ENCODE assay signal across 18 cellular contexts in the genomic region with DNA sequence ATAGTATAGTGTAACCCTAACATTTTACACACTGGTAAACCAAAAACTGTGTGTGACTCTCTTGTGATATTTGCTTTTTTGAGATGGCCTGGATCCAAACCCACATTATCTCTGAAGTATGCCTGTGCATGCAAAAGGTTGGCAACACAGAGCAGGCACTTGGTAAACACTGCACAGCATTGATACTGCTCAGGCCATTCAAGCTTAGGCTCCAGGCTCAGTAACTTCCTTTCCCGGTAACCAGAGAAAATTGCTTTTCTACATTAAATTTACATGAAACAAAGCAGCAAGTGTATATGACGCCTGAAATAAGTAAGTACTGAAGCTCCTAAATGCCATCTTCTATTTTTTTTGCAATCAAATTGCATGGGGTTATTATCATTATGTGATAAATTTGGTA.
"Had no signal": no experiment of that assay in that cellular context is flagged by ENCODE, and none has a peak within 500 bp of the region (broad histone marks: within the 10 kb centered on the region; RNA-seq: fewer than 3 reads in every experiment).

No MANE protein-coding gene starts in this region.

- H3K4me1 ChIP-seq: esophagus muscularis mucosa, thyroid gland had no signal

- H3K9me3 ChIP-seq: esophagus muscularis mucosa, mucosa of descending colon, ovary, thyroid gland had no signal

- H3K4me3 ChIP-seq: dorsolateral prefrontal cortex, esophagus muscularis mucosa, hepatocyte, mucosa of descending colon, ovary, thyroid gland had no signal

- ATAC-seq: activated CD8-positive, alpha-beta T cell treated with anti-CD3 and anti-CD28 coated beads, Interleukin-2, amount 10 ng/mL, durations not matched to agents 7 days and 5 days; activated T-cell treated with anti-CD3 and anti-CD28 coated beads, Interleukin-2, amount 50 U/mL, for 72 hours; left lobe of liver; mucosa of descending colon; naive thymus-derived CD4-positive, alpha-beta T cell; stimulated activated memory B cell treated with anti-CD40 and anti-IgM and Interleukin-4, amounts not matched to agents 10 μg/mL and 1 μg/mL and 100 μg/mL, for 72 hours had no signal

- H3K27ac ChIP-seq: dorsolateral prefrontal cortex, esophagus muscularis mucosa, hepatocyte, ovary, thyroid gland had no signal

- H3K36me3 ChIP-seq: esophagus muscularis mucosa, ovary, thyroid gland had no signal

- DNase-seq: activated CD4-positive, alpha-beta T cell treated with anti-CD3 and anti-CD28 coated beads, Interleukin-2, amount 10 ng/mL, durations not matched to agents 24 days and 14 days; activated CD4-positive, CD25-positive, alpha-beta regulatory T cell; activated CD8-positive, alpha-beta memory T cell treated with anti-CD3 and anti-CD28 coated beads, Interleukin-2, amount 50 U/mL, for 4 hours; activated CD8-positive, alpha-beta T cell treated with anti-CD3 and anti-CD28 coated beads, Interleukin-2, amount 10 ng/mL, durations not matched to agents 7 days and 5 days; activated gamma-delta T cell; activated T-cell treated with anti-CD3 and anti-CD28 coated beads, Interleukin-2, amount 50 U/mL, for 72 hours; amniotic stem cell; dorsolateral prefrontal cortex; mucosa of descending colon; naive thymus-derived CD4-positive, alpha-beta T cell; ovary; stimulated activated CD4-positive, alpha-beta T cell treated with anti-CD3 and anti-CD28 coated beads, Interleukin-12 subunit alpha, Interleukin-12 subunit beta, amount 100 ng/mL, for 4 hours; stimulated activated CD4-positive, alpha-beta T cell treated with anti-CD3 and anti-CD28 coated beads, Interleukin-2, amount 100 ng/mL, for 24 hours; thyroid gland had no signal

- H3K27me3 ChIP-seq: dorsolateral prefrontal cortex, esophagus muscularis mucosa, hepatocyte, ovary, thyroid gland had no signal
